ENCODE assay signal across 9 cellular contexts in genomic region chr11:62882811-62883496, GRCh38. TPM values are rescaled to one million over a fixed set of nuclear protein-coding genes. Genes with fewer than 3 reads are reported as not detected.
A peak's percentile ranks its signal among the peaks of the same experiment; 100 is the strongest.
DNase-seq lines count a peak whose midpoint lies in the region; ATAC-seq and TF ChIP-seq lines count a peak whose summit lies in the region.
"Had no signal": no experiment of that assay in that cellular context is flagged by ENCODE, and none has a peak within 500 bp of the region (broad histone marks: within the 10 kb centered on the region; RNA-seq: fewer than 3 reads in every experiment).

No MANE protein-coding gene starts in this region.

- no peaks in the 10 kb centered on the region for H3K9me3 Mint-ChIP-seq in nephron progenitor cell

- peaks cover 28% of the 10 kb centered on the region for H3K36me3 ChIP-seq in BJ (ENCODE audit: control insufficient read depth, insufficient read depth, low read length)
- peaks cover 40% of the 10 kb centered on the region for H3K36me3 ChIP-seq in MM.1S (replicated peaks; ENCODE audit: insufficient read depth, low read length)
- H3K36me3 ChIP-seq in duodenal mucosa (ENCODE audit: control insufficient read depth in 1 of 2, insufficient read depth in 2 of 2, low read length in 2 of 2): peaks cover 33 to 56% of the 10 kb centered on the region in 2 donors

- H3K9me2 ChIP-seq in MM.1S (replicated peaks; ENCODE audit: insufficient read depth, low read length): no peaks in the 10 kb centered on the region

- H3K27ac ChIP-seq in MM.1S (ENCODE audit: low read length) (peak overlapping the region; percentile 98; the same call in 1 of the 2 replicates), duodenal mucosa (ENCODE audit: low read depth, low read length) (peak overlapping the region; percentile 33)

- peak overlapping the region; percentile 100 for H3K27ac Mint-ChIP-seq in nephron progenitor cell

- POLR2A ChIA-PET in BJ (lab: Charles Lee): no interaction called here

- peak overlapping the region; percentile 74 for H3K4me2 ChIP-seq in MM.1S (ENCODE audit: low read depth, low read length)

- H2AFZ ChIP-seq in MM.1S (ENCODE audit: low read length): no peak overlapping the region

- peaks cover 20% of the 10 kb centered on the region for H4K20me1 ChIP-seq in MM.1S (ENCODE audit: insufficient read depth, low read length)

- H3K4me3 Mint-ChIP-seq in nephron progenitor cell: peak overlapping the region; percentile 100

- H3K4me1 ChIP-seq in MM.1S (ENCODE audit: low read length): peaks cover 21% of the 10 kb centered on the region
- H3K4me1 ChIP-seq in duodenal mucosa (ENCODE audit: control insufficient read depth in 1 of 2, insufficient read depth in 2 of 2, low read length in 2 of 2): peaks cover 36 to 50% of the 10 kb centered on the region in 2 donors

- H3K36me3 Mint-ChIP-seq in nephron progenitor cell (ENCODE audit: low read depth): peaks cover 66% of the 10 kb centered on the region

- CTCF ChIA-PET in BJ (lab: Yijun Ruan, JAX): interaction anchor here (1.3 to 6.6 kb wide), 3 partner anchors 10 to 96 kb away, joined by 4 to 43 read pairs (median 4); partner anchors contain the start of gene TMEM179B

- H3K9ac ChIP-seq in MM.1S (ENCODE audit: low read length): peak overlapping the region; percentile 98
- peak overlapping the region; percentile 100 for H3K9ac ChIP-seq in duodenal mucosa (ENCODE audit: low read depth in 1 of 2, low read length in 2 of 2)

- H3K9me3 ChIP-seq in MM.1S (replicated peaks; ENCODE audit: insufficient read depth, low read length) (no peaks in the 10 kb centered on the region), duodenal mucosa (ENCODE audit: control insufficient read depth in 1 of 2, low read length in 2 of 2) (no peaks in the 10 kb centered on the region)

- TF ChIP-seq CTCF in BJ (IDR thresholded peaks at IDR 0.05; ENCODE audit: insufficient read depth, low read depth, low read length) (no peak), MM.1S (IDR thresholded peaks at IDR 0.05; ENCODE audit: low read length) (no peak), nephron progenitor cell (IDR thresholded peaks at IDR 0.05) (no peak)

- no peak for ATAC-seq in HG03159 (IDR thresholded peaks at IDR 0.05; ENCODE audit: unreplicated experiment)
- ATAC-seq in GM19455 (IDR thresholded peaks at IDR 0.05; ENCODE audit: unreplicated experiment): no peak

- H3K27me3 Mint-ChIP-seq in nephron progenitor cell (ENCODE audit: low read depth, poor library complexity): no peaks in the 10 kb centered on the region

- H3K4me3 ChIP-seq in BJ (ENCODE audit: low read depth, low read length) (peak overlapping the region; percentile 98), MM.1S (ENCODE audit: low read length) (peak overlapping the region; percentile 99), duodenal mucosa (ENCODE audit: low read depth in 1 of 2, low read length in 2 of 2) (peak overlapping the region; percentile 93 to 99)

- H3F3A ChIP-seq in MM.1S (ENCODE audit: insufficient read depth, low read length): peaks cover 61% of the 10 kb centered on the region

- H3K27me3 ChIP-seq in BJ (ENCODE audit: control insufficient read depth, insufficient read depth, low read length): no peaks in the 10 kb centered on the region
- no peaks in the 10 kb centered on the region for H3K27me3 ChIP-seq in MM.1S (replicated peaks; ENCODE audit: insufficient read depth, low read length)
- no peaks in the 10 kb centered on the region for H3K27me3 ChIP-seq in duodenal mucosa (ENCODE audit: control insufficient read depth in 1 of 2, insufficient read depth in 2 of 2, low read length in 2 of 2)

- DNase-seq in BJ (ENCODE audit: low read depth): no peak
- DNase-seq in MM.1S: no peak
- DNase-seq in nephron progenitor cell: no peak
- no peak for DNase-seq in DMS114 treated with DMSO at 0.1 percent for 48 hours (lab: John Stamatoyannopoulos, UW; ENCODE audit: unreplicated experiment)
- DNase-seq in H4 (ENCODE audit: low spot score): no peak

- H3K4me1 Mint-ChIP-seq in nephron progenitor cell: peaks cover 72% of the 10 kb centered on the region

- H3K79me2 ChIP-seq in MM.1S (ENCODE audit: low read length): peaks cover 74% of the 10 kb centered on the region

RNA-seq across cellular contexts. Expression of gene SLC3A2, which starts 2.3 kb away (rescaled TPM):
- 394 and 535 TPM in 2 replicates for polyA plus RNA-seq in BJ (2011; rRNA removed)
- 156 and 232 TPM in 2 replicates for polyA minus RNA-seq in BJ (2011; rRNA and poly(A)+ RNA removed)
- total RNA-seq in H4 (2014; rRNA removed; shearing (Covaris generic)): 478 and 499 TPM in 2 replicates

RNA-seq across cellular contexts. Expression of gene CHRM1, which starts 38.2 kb away (rescaled TPM):
- polyA plus RNA-seq in BJ (2011; rRNA removed): not detected in 2 replicates
- polyA minus RNA-seq in BJ (2011; rRNA and poly(A)+ RNA removed): not detected in 2 replicates
- total RNA-seq in H4 (2014; rRNA removed; shearing (Covaris generic)): not detected in 2 replicates
- total RNA-seq: pulmonary artery endothelial cell had no signal

RNA-seq across cellular contexts. Expression of gene WDR74, which starts 43.6 kb away (rescaled TPM):
- 24.4 and 37.9 TPM in 2 replicates for polyA plus RNA-seq in BJ (2011; rRNA removed)
- 34.9 and 42.0 TPM in 2 replicates for polyA minus RNA-seq in BJ (2011; rRNA and poly(A)+ RNA removed)
- 60.1 and 63.7 TPM in 2 replicates for total RNA-seq in H4 (2014; rRNA removed; shearing (Covaris generic))

RNA-seq across cellular contexts. Expression of gene TEX54, which starts 50.3 kb away (rescaled TPM):
- polyA plus RNA-seq in BJ (2011; rRNA removed): not detected in 2 replicates
- not detected in 2 replicates for polyA minus RNA-seq in BJ (2011; rRNA and poly(A)+ RNA removed)
- total RNA-seq in H4 (2014; rRNA removed; shearing (Covaris generic)): not detected in 2 replicates

RNA-seq across cellular contexts. Expression of gene STX5, which starts 51.1 kb away (rescaled TPM):
- polyA plus RNA-seq in BJ (2011; rRNA removed): 61.5 and 76.6 TPM in 2 replicates
- polyA minus RNA-seq in BJ (2011; rRNA and poly(A)+ RNA removed): 44.5 and 67.7 TPM in 2 replicates
- 22.3 and 26.3 TPM in 2 replicates for total RNA-seq in H4 (2014; rRNA removed; shearing (Covaris generic))
